In genomic region chr17:40376541-40376940, GRCh38 we compare ENCODE assay signal across 2 cellular contexts. TPM values are rescaled to one million over a fixed set of nuclear protein-coding genes. Genes with fewer than 3 reads are reported as not detected.
"Had no signal": no experiment of that assay in that cellular context is flagged by ENCODE, and none has a peak within 500 bp of the region (broad histone marks: within the 10 kb centered on the region; RNA-seq: fewer than 3 reads in every experiment).

No MANE protein-coding gene starts in this region.

RNA-seq across cellular contexts. Expression of gene GJD3, which starts 12.0 kb away (rescaled TPM):
- total RNA-seq: frontal cortex, kidney epithelial cell had no signal
